Comparison of ENCODE assay signal across 1 cellular context in the genomic region with DNA sequence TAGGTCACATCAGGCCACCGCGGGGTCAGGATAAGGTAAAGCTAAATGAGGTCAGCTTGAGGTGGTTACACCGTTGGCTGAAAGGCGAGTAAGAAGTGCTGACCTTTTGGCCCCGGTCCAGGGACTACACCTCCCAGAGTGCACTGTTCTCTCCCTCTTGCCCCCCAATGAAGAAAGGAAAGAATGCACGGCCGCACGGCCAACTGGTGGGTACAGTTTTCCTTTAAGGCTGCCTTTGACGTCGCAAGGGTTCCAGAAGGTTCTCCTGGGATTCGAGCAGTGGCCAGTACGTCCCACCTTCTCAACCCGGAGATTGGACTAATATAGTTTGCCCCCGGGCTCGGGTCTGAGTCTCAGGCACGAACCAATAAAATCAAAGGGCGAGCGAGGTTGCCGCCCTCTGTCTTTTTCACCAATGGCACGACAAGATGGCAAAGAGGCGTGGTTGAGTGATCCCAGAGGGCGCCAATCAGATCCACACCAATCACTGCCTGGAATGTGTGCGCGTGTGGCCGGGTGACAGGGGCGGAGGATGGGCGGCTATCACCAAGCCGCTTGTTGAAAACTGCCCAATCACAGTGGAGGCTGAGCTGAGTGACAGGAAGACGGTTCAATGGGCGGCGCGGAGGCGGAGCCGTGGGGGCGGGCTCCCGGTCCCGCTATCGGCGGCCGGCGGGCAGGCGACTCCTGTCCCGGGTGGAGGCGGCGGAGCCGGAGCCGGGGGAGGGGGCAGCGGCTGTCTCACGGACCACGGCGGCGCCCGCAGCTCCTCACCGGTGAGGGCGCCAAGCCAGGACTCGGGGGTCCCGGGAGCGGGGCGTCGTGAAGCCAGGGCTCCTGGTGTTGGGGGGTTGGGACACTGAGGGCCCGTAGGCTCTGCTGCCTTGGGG.
TF ChIP-seq lines count a peak whose summit lies in the region.

TSS of gene DNAJB5 (plus strand) at position 690 of the 890 bp plus-strand sequence. CDS start 886 bp downstream, outside the sequence.

TF ChIP-seq in IMR-90, 13 proteins besides CTCF, POLR2A, EP300 and RAD21 (continued from another document):
- TF ChIP-seq, protein P1, sequence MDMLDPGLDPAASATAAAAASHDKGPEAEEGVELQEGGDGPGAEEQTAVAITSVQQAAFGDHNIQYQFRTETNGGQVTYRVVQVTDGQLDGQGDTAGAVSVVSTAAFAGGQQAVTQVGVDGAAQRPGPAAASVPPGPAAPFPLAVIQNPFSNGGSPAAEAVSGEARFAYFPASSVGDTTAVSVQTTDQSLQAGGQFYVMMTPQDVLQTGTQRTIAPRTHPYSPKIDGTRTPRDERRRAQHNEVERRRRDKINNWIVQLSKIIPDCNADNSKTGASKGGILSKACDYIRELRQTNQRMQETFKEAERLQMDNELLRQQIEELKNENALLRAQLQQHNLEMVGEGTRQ (IDR thresholded peaks at IDR 0.05; ENCODE audit: low read depth, low read length), result peak; percentile 61
- TF ChIP-seq BHLHE40 (IDR thresholded peaks at IDR 0.05; ENCODE audit: low read depth, low read length) (peak; percentile 81), CEBPB (IDR thresholded peaks at IDR 0.05; ENCODE audit: low read depth, low read length) (no peak), NFE2L2 (IDR thresholded peaks at IDR 0.05; ENCODE audit: low read depth, low read length) (no peak)
